In genomic region chr16:20918486-20919239, GRCh38 we compare ENCODE assay signal across 1 cellular context.
A peak's percentile ranks its signal among the peaks of the same experiment; 100 is the strongest.
TF ChIP-seq lines count a peak whose summit lies in the region.

No MANE protein-coding gene starts in this region.

TF ChIP-seq in K562, 482 proteins besides CTCF, POLR2A, EP300 and RAD21 (continued from another document and continues in another):
- TF ChIP-seq, protein P1, sequence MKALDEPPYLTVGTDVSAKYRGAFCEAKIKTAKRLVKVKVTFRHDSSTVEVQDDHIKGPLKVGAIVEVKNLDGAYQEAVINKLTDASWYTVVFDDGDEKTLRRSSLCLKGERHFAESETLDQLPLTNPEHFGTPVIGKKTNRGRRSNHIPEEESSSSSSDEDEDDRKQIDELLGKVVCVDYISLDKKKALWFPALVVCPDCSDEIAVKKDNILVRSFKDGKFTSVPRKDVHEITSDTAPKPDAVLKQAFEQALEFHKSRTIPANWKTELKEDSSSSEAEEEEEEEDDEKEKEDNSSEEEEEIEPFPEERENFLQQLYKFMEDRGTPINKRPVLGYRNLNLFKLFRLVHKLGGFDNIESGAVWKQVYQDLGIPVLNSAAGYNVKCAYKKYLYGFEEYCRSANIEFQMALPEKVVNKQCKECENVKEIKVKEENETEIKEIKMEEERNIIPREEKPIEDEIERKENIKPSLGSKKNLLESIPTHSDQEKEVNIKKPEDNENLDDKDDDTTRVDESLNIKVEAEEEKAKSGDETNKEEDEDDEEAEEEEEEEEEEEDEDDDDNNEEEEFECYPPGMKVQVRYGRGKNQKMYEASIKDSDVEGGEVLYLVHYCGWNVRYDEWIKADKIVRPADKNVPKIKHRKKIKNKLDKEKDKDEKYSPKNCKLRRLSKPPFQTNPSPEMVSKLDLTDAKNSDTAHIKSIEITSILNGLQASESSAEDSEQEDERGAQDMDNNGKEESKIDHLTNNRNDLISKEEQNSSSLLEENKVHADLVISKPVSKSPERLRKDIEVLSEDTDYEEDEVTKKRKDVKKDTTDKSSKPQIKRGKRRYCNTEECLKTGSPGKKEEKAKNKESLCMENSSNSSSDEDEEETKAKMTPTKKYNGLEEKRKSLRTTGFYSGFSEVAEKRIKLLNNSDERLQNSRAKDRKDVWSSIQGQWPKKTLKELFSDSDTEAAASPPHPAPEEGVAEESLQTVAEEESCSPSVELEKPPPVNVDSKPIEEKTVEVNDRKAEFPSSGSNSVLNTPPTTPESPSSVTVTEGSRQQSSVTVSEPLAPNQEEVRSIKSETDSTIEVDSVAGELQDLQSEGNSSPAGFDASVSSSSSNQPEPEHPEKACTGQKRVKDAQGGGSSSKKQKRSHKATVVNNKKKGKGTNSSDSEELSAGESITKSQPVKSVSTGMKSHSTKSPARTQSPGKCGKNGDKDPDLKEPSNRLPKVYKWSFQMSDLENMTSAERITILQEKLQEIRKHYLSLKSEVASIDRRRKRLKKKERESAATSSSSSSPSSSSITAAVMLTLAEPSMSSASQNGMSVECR (CRISPR knock-in tag; IDR thresholded peaks at IDR 0.05): no peak
- TF ChIP-seq MYNN (IDR thresholded peaks at IDR 0.05): no peak
- no peak for TF ChIP-seq MYNN (CRISPR knock-in tag; IDR thresholded peaks at IDR 0.05)
- TF ChIP-seq BDP1 (IDR thresholded peaks at IDR 0.05; ENCODE audit: insufficient read depth, insufficient read length): no peak
- 0 out of 2 replicates have a peak, but pooled peaks have one; percentile 19 for TF ChIP-seq MEF2D (tag; conservative IDR thresholded peaks at IDR 0.05; ENCODE audit: low read depth)
- TF ChIP-seq TCF3 (CRISPR knock-in tag; IDR thresholded peaks at IDR 0.05): peak; percentile 63
- peak; percentile 47 for TF ChIP-seq MEIS2 (IDR thresholded peaks at IDR 0.05; ENCODE audit: partially characterized antibody)
- peak; percentile 64 for TF ChIP-seq DACH1 (IDR thresholded peaks at IDR 0.05; ENCODE audit: partially characterized antibody)
- TF ChIP-seq COPS2 (conservative IDR thresholded peaks at IDR 0.05): no peak
- TF ChIP-seq RNF2 (IDR thresholded peaks at IDR 0.05): peak; percentile 54; the same call in 1 of the 2 replicates
- peak; percentile 56 for TF ChIP-seq STAT5A (IDR thresholded peaks at IDR 0.05; ENCODE audit: borderline replicate concordance, low read length)
- peak; percentile 80; the same call in 1 of the 2 replicates for TF ChIP-seq EHMT2 (IDR thresholded peaks at IDR 0.05)
- no peak for TF ChIP-seq MED1 (CRISPR knock-in tag; IDR thresholded peaks at IDR 0.05; ENCODE audit: borderline replicate concordance)
- TF ChIP-seq BCOR (IDR thresholded peaks at IDR 0.05): no peak
- TF ChIP-seq DMBX1 (CRISPR knock-in tag; IDR thresholded peaks at IDR 0.05; ENCODE audit: borderline replicate concordance): 0 out of 2 replicates have a peak, but pooled peaks have one; percentile 33
- peak; percentile 76 for TF ChIP-seq BRD9 (IDR thresholded peaks at IDR 0.05; ENCODE audit: low read depth, partially characterized antibody)
- TF ChIP-seq RCOR1 (IDR thresholded peaks at IDR 0.05; ENCODE audit: borderline replicate concordance in 1 of 2, low read depth in 2 of 2, low read length in 2 of 2): peak; percentile 52 to 93; a peak in 3 of 4 replicates
- TF ChIP-seq ZNF175 (CRISPR knock-in tag; IDR thresholded peaks at IDR 0.05; ENCODE audit: low read depth): peak; percentile 63; the same call in 1 of the 2 replicates
- TF ChIP-seq ZNF766 (CRISPR knock-in tag; conservative IDR thresholded peaks at IDR 0.05): peak; percentile 30; the same call in 1 of the 2 replicates
- TF ChIP-seq TOE1 (IDR thresholded peaks at IDR 0.05; ENCODE audit: borderline replicate concordance): peak; percentile 34; the same call in 1 of the 2 replicates
- TF ChIP-seq TOE1 (CRISPR knock-in tag; IDR thresholded peaks at IDR 0.05; ENCODE audit: borderline replicate concordance, low read depth): no peak
- TF ChIP-seq, protein P2, sequence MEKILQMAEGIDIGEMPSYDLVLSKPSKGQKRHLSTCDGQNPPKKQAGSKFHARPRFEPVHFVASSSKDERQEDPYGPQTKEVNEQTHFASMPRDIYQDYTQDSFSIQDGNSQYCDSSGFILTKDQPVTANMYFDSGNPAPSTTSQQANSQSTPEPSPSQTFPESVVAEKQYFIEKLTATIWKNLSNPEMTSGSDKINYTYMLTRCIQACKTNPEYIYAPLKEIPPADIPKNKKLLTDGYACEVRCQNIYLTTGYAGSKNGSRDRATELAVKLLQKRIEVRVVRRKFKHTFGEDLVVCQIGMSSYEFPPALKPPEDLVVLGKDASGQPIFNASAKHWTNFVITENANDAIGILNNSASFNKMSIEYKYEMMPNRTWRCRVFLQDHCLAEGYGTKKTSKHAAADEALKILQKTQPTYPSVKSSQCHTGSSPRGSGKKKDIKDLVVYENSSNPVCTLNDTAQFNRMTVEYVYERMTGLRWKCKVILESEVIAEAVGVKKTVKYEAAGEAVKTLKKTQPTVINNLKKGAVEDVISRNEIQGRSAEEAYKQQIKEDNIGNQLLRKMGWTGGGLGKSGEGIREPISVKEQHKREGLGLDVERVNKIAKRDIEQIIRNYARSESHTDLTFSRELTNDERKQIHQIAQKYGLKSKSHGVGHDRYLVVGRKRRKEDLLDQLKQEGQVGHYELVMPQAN (IDR thresholded peaks at IDR 0.05; ENCODE audit: borderline replicate concordance): no peak; the same call in 1 of the 2 replicates
- TF ChIP-seq RFX5 (IDR thresholded peaks at IDR 0.05; ENCODE audit: low read depth, low read length): no peak
- TF ChIP-seq ETS2 (tag; IDR thresholded peaks at IDR 0.05; ENCODE audit: borderline replicate concordance, poor library complexity, severe bottlenecking): no peak
- no peak for TF ChIP-seq ZNF121 (CRISPR knock-in tag; conservative IDR thresholded peaks at IDR 0.05)
- TF ChIP-seq DIDO1 (tag; IDR thresholded peaks at IDR 0.05; ENCODE audit: low read depth): no peak
- TF ChIP-seq E2F5 (CRISPR knock-in tag; IDR thresholded peaks at IDR 0.05): no peak
- TF ChIP-seq EGR1 (conservative IDR thresholded peaks at IDR 0.05): peak; percentile 97
- peak; percentile 42; the same call in 1 of the 2 replicates for TF ChIP-seq ELF1 (tag; IDR thresholded peaks at IDR 0.05)
- TF ChIP-seq ZNF24 (IDR thresholded peaks at IDR 0.05): peak; percentile 53; the same call in 1 of the 2 replicates
- no peak for TF ChIP-seq SAFB2 (IDR thresholded peaks at IDR 0.05; ENCODE audit: borderline replicate concordance, low read depth, low read length, severe bottlenecking)
- TF ChIP-seq, protein P3, sequence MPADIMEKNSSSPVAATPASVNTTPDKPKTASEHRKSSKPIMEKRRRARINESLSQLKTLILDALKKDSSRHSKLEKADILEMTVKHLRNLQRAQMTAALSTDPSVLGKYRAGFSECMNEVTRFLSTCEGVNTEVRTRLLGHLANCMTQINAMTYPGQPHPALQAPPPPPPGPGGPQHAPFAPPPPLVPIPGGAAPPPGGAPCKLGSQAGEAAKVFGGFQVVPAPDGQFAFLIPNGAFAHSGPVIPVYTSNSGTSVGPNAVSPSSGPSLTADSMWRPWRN (IDR thresholded peaks at IDR 0.05; ENCODE audit: low read depth): no peak
- TF ChIP-seq LCOR (CRISPR knock-in tag; IDR thresholded peaks at IDR 0.05): no peak
- TF ChIP-seq, protein P4, sequence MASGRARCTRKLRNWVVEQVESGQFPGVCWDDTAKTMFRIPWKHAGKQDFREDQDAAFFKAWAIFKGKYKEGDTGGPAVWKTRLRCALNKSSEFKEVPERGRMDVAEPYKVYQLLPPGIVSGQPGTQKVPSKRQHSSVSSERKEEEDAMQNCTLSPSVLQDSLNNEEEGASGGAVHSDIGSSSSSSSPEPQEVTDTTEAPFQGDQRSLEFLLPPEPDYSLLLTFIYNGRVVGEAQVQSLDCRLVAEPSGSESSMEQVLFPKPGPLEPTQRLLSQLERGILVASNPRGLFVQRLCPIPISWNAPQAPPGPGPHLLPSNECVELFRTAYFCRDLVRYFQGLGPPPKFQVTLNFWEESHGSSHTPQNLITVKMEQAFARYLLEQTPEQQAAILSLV (tag; IDR thresholded peaks at IDR 0.05): peak; percentile 80
- no peak for TF ChIP-seq TFAM (CRISPR knock-in tag; conservative IDR thresholded peaks at IDR 0.05)
- peak; percentile 88 for TF ChIP-seq NFIC (IDR thresholded peaks at IDR 0.05)
- TF ChIP-seq ETV1 (tag; conservative IDR thresholded peaks at IDR 0.05; ENCODE audit: low read depth): 0 out of 2 replicates have a peak, but pooled peaks have one; percentile 14
- no peak for TF ChIP-seq HMG20A (CRISPR knock-in tag; conservative IDR thresholded peaks at IDR 0.05)
- TF ChIP-seq CTBP1 (IDR thresholded peaks at IDR 0.05; ENCODE audit: borderline replicate concordance): peak; percentile 81
- no peak for TF ChIP-seq ZBTB7A (IDR thresholded peaks at IDR 0.05; ENCODE audit: borderline replicate concordance, control insufficient read depth, low read depth, low read length)
- no peak for TF ChIP-seq SUPT5H (IDR thresholded peaks at IDR 0.05)
- TF ChIP-seq MECOM (CRISPR knock-in tag; IDR thresholded peaks at IDR 0.05): peak; percentile 38; the same call in 1 of the 2 replicates
- TF ChIP-seq, protein P5, sequence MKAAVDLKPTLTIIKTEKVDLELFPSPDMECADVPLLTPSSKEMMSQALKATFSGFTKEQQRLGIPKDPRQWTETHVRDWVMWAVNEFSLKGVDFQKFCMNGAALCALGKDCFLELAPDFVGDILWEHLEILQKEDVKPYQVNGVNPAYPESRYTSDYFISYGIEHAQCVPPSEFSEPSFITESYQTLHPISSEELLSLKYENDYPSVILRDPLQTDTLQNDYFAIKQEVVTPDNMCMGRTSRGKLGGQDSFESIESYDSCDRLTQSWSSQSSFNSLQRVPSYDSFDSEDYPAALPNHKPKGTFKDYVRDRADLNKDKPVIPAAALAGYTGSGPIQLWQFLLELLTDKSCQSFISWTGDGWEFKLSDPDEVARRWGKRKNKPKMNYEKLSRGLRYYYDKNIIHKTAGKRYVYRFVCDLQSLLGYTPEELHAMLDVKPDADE (conservative IDR thresholded peaks at IDR 0.05; ENCODE audit: control insufficient read depth, low read depth, low read length): no peak
- 0 out of 2 replicates have a peak, but pooled peaks have one; percentile 50 for TF ChIP-seq ZC3H11A (IDR thresholded peaks at IDR 0.05; ENCODE audit: low read depth, low read length)
- TF ChIP-seq POLR3G (IDR thresholded peaks at IDR 0.05; ENCODE audit: extremely low read depth, insufficient read length, insufficient replicate concordance): no peak
- no peak for TF ChIP-seq LARP7 (IDR thresholded peaks at IDR 0.05)
- TF ChIP-seq PHB2 (IDR thresholded peaks at IDR 0.05; ENCODE audit: low read depth): no peak
- TF ChIP-seq HMG20B (CRISPR knock-in tag; IDR thresholded peaks at IDR 0.05): no peak
- TF ChIP-seq, protein P6, sequence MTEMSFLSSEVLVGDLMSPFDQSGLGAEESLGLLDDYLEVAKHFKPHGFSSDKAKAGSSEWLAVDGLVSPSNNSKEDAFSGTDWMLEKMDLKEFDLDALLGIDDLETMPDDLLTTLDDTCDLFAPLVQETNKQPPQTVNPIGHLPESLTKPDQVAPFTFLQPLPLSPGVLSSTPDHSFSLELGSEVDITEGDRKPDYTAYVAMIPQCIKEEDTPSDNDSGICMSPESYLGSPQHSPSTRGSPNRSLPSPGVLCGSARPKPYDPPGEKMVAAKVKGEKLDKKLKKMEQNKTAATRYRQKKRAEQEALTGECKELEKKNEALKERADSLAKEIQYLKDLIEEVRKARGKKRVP (CRISPR knock-in tag; IDR thresholded peaks at IDR 0.05): peak; percentile 97
- TF ChIP-seq TRIM24 (IDR thresholded peaks at IDR 0.05): peak; percentile 39 to 77; a peak in 2 of 4 replicates
- TF ChIP-seq, protein P7, sequence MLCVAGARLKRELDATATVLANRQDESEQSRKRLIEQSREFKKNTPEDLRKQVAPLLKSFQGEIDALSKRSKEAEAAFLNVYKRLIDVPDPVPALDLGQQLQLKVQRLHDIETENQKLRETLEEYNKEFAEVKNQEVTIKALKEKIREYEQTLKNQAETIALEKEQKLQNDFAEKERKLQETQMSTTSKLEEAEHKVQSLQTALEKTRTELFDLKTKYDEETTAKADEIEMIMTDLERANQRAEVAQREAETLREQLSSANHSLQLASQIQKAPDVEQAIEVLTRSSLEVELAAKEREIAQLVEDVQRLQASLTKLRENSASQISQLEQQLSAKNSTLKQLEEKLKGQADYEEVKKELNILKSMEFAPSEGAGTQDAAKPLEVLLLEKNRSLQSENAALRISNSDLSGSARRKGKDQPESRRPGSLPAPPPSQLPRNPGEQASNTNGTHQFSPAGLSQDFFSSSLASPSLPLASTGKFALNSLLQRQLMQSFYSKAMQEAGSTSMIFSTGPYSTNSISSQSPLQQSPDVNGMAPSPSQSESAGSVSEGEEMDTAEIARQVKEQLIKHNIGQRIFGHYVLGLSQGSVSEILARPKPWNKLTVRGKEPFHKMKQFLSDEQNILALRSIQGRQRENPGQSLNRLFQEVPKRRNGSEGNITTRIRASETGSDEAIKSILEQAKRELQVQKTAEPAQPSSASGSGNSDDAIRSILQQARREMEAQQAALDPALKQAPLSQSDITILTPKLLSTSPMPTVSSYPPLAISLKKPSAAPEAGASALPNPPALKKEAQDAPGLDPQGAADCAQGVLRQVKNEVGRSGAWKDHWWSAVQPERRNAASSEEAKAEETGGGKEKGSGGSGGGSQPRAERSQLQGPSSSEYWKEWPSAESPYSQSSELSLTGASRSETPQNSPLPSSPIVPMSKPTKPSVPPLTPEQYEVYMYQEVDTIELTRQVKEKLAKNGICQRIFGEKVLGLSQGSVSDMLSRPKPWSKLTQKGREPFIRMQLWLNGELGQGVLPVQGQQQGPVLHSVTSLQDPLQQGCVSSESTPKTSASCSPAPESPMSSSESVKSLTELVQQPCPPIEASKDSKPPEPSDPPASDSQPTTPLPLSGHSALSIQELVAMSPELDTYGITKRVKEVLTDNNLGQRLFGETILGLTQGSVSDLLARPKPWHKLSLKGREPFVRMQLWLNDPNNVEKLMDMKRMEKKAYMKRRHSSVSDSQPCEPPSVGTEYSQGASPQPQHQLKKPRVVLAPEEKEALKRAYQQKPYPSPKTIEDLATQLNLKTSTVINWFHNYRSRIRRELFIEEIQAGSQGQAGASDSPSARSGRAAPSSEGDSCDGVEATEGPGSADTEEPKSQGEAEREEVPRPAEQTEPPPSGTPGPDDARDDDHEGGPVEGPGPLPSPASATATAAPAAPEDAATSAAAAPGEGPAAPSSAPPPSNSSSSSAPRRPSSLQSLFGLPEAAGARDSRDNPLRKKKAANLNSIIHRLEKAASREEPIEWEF (CRISPR knock-in tag; IDR thresholded peaks at IDR 0.05): no peak
- TF ChIP-seq GTF2F1 (IDR thresholded peaks at IDR 0.05; ENCODE audit: low read depth, low read length): no peak
- TF ChIP-seq GATAD2B (IDR thresholded peaks at IDR 0.05; ENCODE audit: borderline replicate concordance): no peak
- peak; percentile 34; the same call in 1 of the 2 replicates for TF ChIP-seq ZEB2 (IDR thresholded peaks at IDR 0.05)
